ENCODE assay signal across 1 cellular context in the genomic region with DNA sequence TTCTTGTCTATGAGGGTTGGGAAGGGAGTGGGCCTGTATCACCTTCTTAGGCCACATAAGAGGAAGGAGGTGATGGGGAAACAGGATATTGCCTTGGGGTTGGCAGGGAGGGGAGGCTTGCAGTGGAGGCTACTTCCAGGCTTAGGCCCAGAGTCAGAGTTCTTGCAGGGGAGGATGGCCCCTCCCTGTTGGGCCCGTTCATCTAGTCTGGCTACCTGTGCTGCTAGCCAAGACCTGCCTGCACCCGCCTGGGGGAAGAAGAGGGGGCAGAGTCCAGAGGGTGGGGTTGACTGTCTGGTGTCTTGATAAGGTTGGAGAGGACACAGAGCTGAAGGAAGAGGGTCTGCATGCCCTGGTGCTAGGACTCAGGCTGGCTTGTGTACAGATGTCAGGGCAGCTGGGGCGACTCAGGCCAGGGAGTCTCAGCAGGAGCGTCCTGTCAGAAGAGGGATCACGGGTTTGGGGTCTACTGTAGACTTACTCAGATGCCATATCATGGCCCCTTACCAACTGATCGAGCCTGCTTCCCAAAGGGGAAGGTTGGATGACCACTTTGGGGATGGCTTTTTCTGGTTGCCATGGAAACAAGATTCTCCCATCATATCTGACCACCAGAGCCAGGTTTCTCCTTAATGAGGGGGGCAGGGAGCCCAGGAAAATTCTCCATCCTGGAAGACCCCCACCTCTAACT.
TF ChIP-seq lines count a peak whose summit lies in the region.

No MANE protein-coding gene starts in this region.

TF ChIP-seq in liver, 16 proteins besides CTCF, POLR2A, EP300 and RAD21 (continued from another document):
- TF ChIP-seq, protein P1, sequence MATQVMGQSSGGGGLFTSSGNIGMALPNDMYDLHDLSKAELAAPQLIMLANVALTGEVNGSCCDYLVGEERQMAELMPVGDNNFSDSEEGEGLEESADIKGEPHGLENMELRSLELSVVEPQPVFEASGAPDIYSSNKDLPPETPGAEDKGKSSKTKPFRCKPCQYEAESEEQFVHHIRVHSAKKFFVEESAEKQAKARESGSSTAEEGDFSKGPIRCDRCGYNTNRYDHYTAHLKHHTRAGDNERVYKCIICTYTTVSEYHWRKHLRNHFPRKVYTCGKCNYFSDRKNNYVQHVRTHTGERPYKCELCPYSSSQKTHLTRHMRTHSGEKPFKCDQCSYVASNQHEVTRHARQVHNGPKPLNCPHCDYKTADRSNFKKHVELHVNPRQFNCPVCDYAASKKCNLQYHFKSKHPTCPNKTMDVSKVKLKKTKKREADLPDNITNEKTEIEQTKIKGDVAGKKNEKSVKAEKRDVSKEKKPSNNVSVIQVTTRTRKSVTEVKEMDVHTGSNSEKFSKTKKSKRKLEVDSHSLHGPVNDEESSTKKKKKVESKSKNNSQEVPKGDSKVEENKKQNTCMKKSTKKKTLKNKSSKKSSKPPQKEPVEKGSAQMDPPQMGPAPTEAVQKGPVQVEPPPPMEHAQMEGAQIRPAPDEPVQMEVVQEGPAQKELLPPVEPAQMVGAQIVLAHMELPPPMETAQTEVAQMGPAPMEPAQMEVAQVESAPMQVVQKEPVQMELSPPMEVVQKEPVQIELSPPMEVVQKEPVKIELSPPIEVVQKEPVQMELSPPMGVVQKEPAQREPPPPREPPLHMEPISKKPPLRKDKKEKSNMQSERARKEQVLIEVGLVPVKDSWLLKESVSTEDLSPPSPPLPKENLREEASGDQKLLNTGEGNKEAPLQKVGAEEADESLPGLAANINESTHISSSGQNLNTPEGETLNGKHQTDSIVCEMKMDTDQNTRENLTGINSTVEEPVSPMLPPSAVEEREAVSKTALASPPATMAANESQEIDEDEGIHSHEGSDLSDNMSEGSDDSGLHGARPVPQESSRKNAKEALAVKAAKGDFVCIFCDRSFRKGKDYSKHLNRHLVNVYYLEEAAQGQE (IDR thresholded peaks at IDR 0.05), result no peak
- TF ChIP-seq FOXA2 (IDR thresholded peaks at IDR 0.05), result no peak
